Comparison of ENCODE assay signal across 8 cellular contexts in the genomic region with DNA sequence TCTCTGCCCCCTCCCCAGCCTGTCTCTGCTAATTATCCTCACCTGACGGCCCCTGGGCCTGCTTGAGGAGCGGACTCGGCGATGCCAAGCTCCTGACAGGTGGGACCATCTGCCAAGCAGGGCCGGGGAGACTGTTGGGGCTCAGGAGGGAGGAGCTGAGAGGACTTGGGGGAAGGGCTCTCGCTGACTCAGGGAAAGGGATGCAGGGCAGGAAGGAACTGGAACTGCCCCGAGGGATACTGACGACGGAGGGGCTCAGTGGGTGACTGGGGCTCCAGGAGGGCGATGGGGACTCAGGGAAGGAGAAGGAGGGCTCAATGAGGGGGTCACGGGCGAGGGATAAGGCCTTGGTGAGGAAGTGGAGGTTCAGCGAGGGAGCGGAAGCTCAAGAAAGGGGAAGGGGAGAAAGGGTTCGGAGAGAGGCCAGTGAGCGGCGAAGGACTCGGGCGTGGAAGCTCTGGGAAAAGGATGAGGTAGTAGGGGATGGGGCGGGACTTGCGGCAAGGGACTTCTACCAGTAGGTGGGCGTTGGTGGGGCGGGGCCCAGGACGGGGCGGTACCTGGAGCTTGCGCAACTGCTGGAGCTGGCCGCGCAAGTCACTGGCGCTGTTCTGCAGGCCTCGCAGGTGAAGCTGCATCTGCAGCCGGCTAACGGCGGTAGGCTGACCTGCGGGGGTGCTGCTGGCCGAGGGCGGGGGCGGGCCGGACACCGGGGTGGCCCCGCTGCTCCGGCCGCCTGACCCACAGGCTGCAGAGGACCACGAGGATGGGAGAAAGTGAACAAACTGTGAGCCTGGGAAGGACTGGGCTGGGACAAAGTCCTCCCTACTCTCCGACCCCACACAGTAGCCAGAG. TPM values are rescaled to one million over a fixed set of nuclear protein-coding genes. Genes with fewer than 3 reads are reported as not detected.
DNase-seq lines count a peak whose midpoint lies in the region; ATAC-seq and TF ChIP-seq lines count a peak whose summit lies in the region.

No MANE protein-coding gene starts in this region.

- peak; percentile 59; the same call in 1 of the 2 replicates for TF ChIP-seq CTCF in GM12875 (IDR thresholded peaks at IDR 0.05; ENCODE audit: borderline replicate concordance, insufficient read depth, low read depth, low read length)

- DNase-seq in NCI-H2196 treated with DMSO at 0.1 percent for 48 hours (lab: John Stamatoyannopoulos, UW; ENCODE audit: unreplicated experiment) (peak; percentile 66), cerebellar cortex (ENCODE audit: low spot score) (peak; percentile 92), left lobe of liver (ENCODE audit: low spot score) (peak; percentile 96), pons (ENCODE audit: low spot score) (no peak)
- peak; percentile 85 to 90 for DNase-seq in stimulated activated CD4-positive, alpha-beta T cell treated with anti-CD3 and anti-CD28 coated beads, Interleukin-4, amount 100 ng/mL, for 48 hours (ENCODE audit: low read depth in 2 of 2)

- peak overlapping the region; percentile 43 for H3K4me3 ChIP-seq in GM12875 (ENCODE audit: low read depth, low read length)

- ATAC-seq in HG03095 (IDR thresholded peaks at IDR 0.05; ENCODE audit: unreplicated experiment) (peak; percentile 68), left lobe of liver (peak; percentile 73)
- peak; percentile 76 for ATAC-seq in activated CD4-positive, CD25-positive, alpha-beta regulatory T cell treated with anti-CD3 and anti-CD28 coated beads, Interleukin-2, amount 50 U/mL, for 24 hours

RNA-seq across cellular contexts. Expression of a gene that starts 46.5 kb away (rescaled TPM):
- 19.3 TPM for total RNA-seq in left lobe of liver
